In genomic region chr6:142821860-142822259, GRCh38 we compare ENCODE assay signal across 13 cellular contexts.
DNase-seq lines count a peak whose midpoint lies in the region; ATAC-seq and TF ChIP-seq lines count a peak whose summit lies in the region.
"Had no signal": no experiment of that assay in that cellular context is flagged by ENCODE, and none has a peak within 500 bp of the region (broad histone marks: within the 10 kb centered on the region; RNA-seq: fewer than 3 reads in every experiment).

No MANE protein-coding gene starts in this region.

- H3K9me2 ChIP-seq in OCI-LY7 (ENCODE audit: insufficient read depth, low read length): no peaks in the 10 kb centered on the region

- H3K27me3 ChIP-seq in stomach: no peaks in the 10 kb centered on the region

- peaks cover 6 to 53% (median 24%) of the 10 kb centered on the region in 4 donors for H3K4me1 ChIP-seq in stomach
- H3K4me1 ChIP-seq in OCI-LY7 (ENCODE audit: insufficient read depth, low read length, poor library complexity, severe bottlenecking): peaks cover 35% of the 10 kb centered on the region

- H3K27me3 Mint-ChIP-seq in activated T-cell treated with anti-CD3 and anti-CD28 coated beads, Interleukin-2, amount 50 U/mL, for 24 hours: no peaks in the 10 kb centered on the region

- H3K4me3 ChIP-seq in fibroblast of mammary gland (ENCODE audit: control insufficient read depth, low read depth, low read length) (no peak overlapping the region), stomach (no peak overlapping the region), OCI-LY7 (ENCODE audit: low read depth, low read length, poor library complexity, severe bottlenecking) (no peak overlapping the region)

- no peak overlapping the region for H2AFZ ChIP-seq in OCI-LY7 (ENCODE audit: low read length)

- DNase-seq in activated T-cell treated with anti-CD3 and anti-CD28 coated beads, Interleukin-2, amount 50 U/mL, for 24 hours: no peak
- DNase-seq in activated T-cell treated with anti-CD3 and anti-CD28 coated beads, Interleukin-2, amount 50 U/mL, for 1 hour: no peak
- peak; percentile 86 for DNase-seq in NCI-H446 treated with DMSO at 0.1 percent for 48 hours (lab: John Stamatoyannopoulos, UW)
- peak; percentile 33 for DNase-seq in fibroblast of mammary gland (ENCODE audit: low read depth)
- no peak for DNase-seq in sciatic nerve (ENCODE audit: low spot score)
- DNase-seq in stomach: no peak
- DNase-seq in OCI-LY7 (ENCODE audit: low spot score): no peak
- DNase-seq: cerebellar nuclear complex, Karpas-422, NCI-H526 treated with DMSO at 0.1 percent for 48 hours had no signal

- H3K9me3 Mint-ChIP-seq in activated T-cell treated with anti-CD3 and anti-CD28 coated beads, Interleukin-2, amount 50 U/mL, for 24 hours: peaks cover under 1% of the 10 kb centered on the region

- TF ChIP-seq EP300 in stomach (IDR thresholded peaks at IDR 0.05): no peak

- intact Hi-C loops in sciatic nerve (cut with DNase I): no loop called here
- intact Hi-C loops in stomach (cut with DNase I; ENCODE audit: low total_unique reads): no loop called here
- intact Hi-C loops in OCI-LY7 (cut with micrococcal nuclease; ENCODE audit: unreplicated experiment): no loop called here

- no peak overlapping the region for H3K27ac ChIP-seq in stomach
- H3K27ac ChIP-seq in OCI-LY7 (ENCODE audit: low read depth, low read length, poor library complexity, severe bottlenecking): no peak overlapping the region

- no peaks in the 10 kb centered on the region for H4K20me1 ChIP-seq in OCI-LY7 (ENCODE audit: insufficient read depth, low read length)

- TF ChIP-seq CTCF in fibroblast of mammary gland (conservative IDR thresholded peaks at IDR 0.05; ENCODE audit: control insufficient read depth, insufficient read depth, low read depth, low read length): no peak
- no peak for TF ChIP-seq CTCF in stomach (IDR thresholded peaks at IDR 0.05)
- TF ChIP-seq CTCF in OCI-LY7 (conservative IDR thresholded peaks at IDR 0.05; ENCODE audit: low read length): no peak

- peak overlapping the region; percentile 35 for H3K4me3 Mint-ChIP-seq in activated T-cell treated with anti-CD3 and anti-CD28 coated beads, Interleukin-2, amount 50 U/mL, for 24 hours

- peak; percentile 40 for ATAC-seq in sciatic nerve
- no peak for ATAC-seq in HG03097 (IDR thresholded peaks at IDR 0.05; ENCODE audit: low FRiP score, unreplicated experiment)
- ATAC-seq: HCT116, SK-N-SH treated with all-trans-retinoic acid at 6 μM for 48 hours had no signal

- no TSS peak for BruUV-seq in OCI-LY7 (replicated peaks; lab: Mats Ljungman, UMichigan)

- 35 to 58% (median 48%) methylated on average over 4 of the region's 4 CpGs for WGBS in stomach, 5 donors

- peaks cover 25% of the 10 kb centered on the region; the same call in 1 of the 2 replicates for H3K79me2 ChIP-seq in OCI-LY7 (ENCODE audit: insufficient read depth, low read depth, low read length)

- POLR2A ChIA-PET in OCI-LY7 (lab: Charles Lee): interaction anchor here (1.5 to 4.5 kb wide), 2 partner anchors 15 to 44 kb away, joined by 3 to 26 read pairs; no protein-coding TSS in a partner anchor

- no peak overlapping the region for H3K4me2 ChIP-seq in OCI-LY7 (ENCODE audit: low read length)

- TF ChIP-seq POLR2A in stomach (IDR thresholded peaks at IDR 0.05): no peak

- H3K36me3 ChIP-seq in stomach (no peaks in the 10 kb centered on the region), OCI-LY7 (ENCODE audit: insufficient read depth, low read length) (peaks cover 10% of the 10 kb centered on the region)

- peak overlapping the region; percentile 99 for H3K27ac Mint-ChIP-seq in activated T-cell treated with anti-CD3 and anti-CD28 coated beads, Interleukin-2, amount 50 U/mL, for 24 hours

- H3K9me3 ChIP-seq in stomach: no peaks in the 10 kb centered on the region
- no peaks in the 10 kb centered on the region for H3K9me3 ChIP-seq in OCI-LY7 (ENCODE audit: low read length)

- H3K4me1 Mint-ChIP-seq in activated T-cell treated with anti-CD3 and anti-CD28 coated beads, Interleukin-2, amount 50 U/mL, for 24 hours (ENCODE audit: low read depth): peaks cover 79% of the 10 kb centered on the region

- CTCF ChIA-PET in OCI-LY7 (lab: Charles Lee; ENCODE audit: unreplicated experiment): interaction anchor here (0.6 kb wide), 1 partner anchor 117 kb away, joined by 3 read pairs; no protein-coding TSS in a partner anchor

- H3K36me3 Mint-ChIP-seq in activated T-cell treated with anti-CD3 and anti-CD28 coated beads, Interleukin-2, amount 50 U/mL, for 24 hours (ENCODE audit: low read depth): peaks cover 50% of the 10 kb centered on the region

Comparison
In these comparisons a context has a peak if more than half of its experiments do, and no peak if none do; other contexts are left out.
1. DNase-seq: peak in NCI-H446 treated with DMSO at 0.1 percent for 48 hours (single experiment) and fibroblast of mammary gland (single experiment); none in activated T-cell treated with anti-CD3 and anti-CD28 coated beads, Interleukin-2, amount 50 U/mL, for 24 hours (single experiment), activated T-cell treated with anti-CD3 and anti-CD28 coated beads, Interleukin-2, amount 50 U/mL, for 1 hour (single experiment), sciatic nerve (single experiment), stomach (single experiment) and OCI-LY7 (single experiment).